Comparison of ENCODE assay signal across 12 cellular contexts in the genomic region with DNA sequence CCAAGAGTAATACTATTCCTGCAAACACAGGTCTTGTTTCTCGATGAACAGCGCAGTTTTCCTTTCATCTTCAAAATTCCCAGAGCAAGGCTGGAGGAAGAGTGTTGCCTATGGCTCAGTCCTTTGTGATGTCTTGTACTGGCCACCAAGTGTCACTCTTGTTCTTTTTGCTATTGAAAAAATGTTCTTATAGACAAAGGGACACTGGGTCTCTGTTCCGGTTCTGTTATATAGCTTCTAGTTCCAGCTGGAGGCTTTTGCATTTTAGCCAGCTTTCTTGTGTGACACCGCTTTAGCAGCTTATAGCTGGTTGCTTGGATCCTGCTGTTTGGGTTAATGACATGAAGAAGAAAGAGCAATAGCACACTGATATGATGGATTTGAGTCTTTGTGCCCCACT.
DNase-seq lines count a peak whose midpoint lies in the region; ATAC-seq and TF ChIP-seq lines count a peak whose summit lies in the region.
"Had no signal": no experiment of that assay in that cellular context is flagged by ENCODE, and none has a peak within 500 bp of the region (broad histone marks: within the 10 kb centered on the region; RNA-seq: fewer than 3 reads in every experiment).

No MANE protein-coding gene starts in this region.

- DNase-seq in COR-L47 (lab: John Stamatoyannopoulos, UW) (peak; percentile 14), HCT116 (ENCODE audit: low read depth, low spot score) (no peak), GM19238 (ENCODE audit: insufficient read length, low spot score) (no peak), Peyer's patch (no peak), activated gamma-delta T cell (lab: John Stamatoyannopoulos, UW) (no peak)
- DNase-seq: activated T-cell treated with anti-CD3 and anti-CD28 coated beads, Interleukin-2, amount 50 U/mL, for 72 hours; erythroblast; GDM1; stimulated activated CD4-positive, alpha-beta T cell treated with anti-CD3 and anti-CD28 coated beads, Interleukin-4, amount 100 ng/mL, for 24 hours had no signal

- H3K9ac ChIP-seq in HCT116 (ENCODE audit: low read length) = no peak overlapping the region

- POLR2A ChIA-PET in HCT116 (lab: Charles Lee) = no interaction called here

- H3K9me3 ChIP-seq in HCT116 (ENCODE audit: control insufficient read depth in 1 of 2, insufficient read depth in 1 of 2, low read depth in 1 of 2, low read length in 2 of 2) (no peaks in the 10 kb centered on the region), Peyer's patch (no peaks in the 10 kb centered on the region)

- intact Hi-C loops in HCT116 (cut with micrococcal nuclease) = loop anchor here (5.0 kb wide), 1 partner anchor 434 kb away; no protein-coding TSS in a partner anchor

- H4K20me1 ChIP-seq in HCT116 (ENCODE audit: insufficient read depth) = no peaks in the 10 kb centered on the region

- H3K79me2 ChIP-seq in HCT116 (ENCODE audit: insufficient read depth, low read length) = no peaks in the 10 kb centered on the region

- no TSS peak for BruUV-seq in HCT116 (replicated peaks; lab: Mats Ljungman, UMichigan)

- H3K9me3 Mint-ChIP-seq in brain (no peaks in the 10 kb centered on the region), nephron (peaks cover 2% of the 10 kb centered on the region)

- H3K27ac Mint-ChIP-seq in brain (peak overlapping the region in 1 of 5 experiments; percentile 22), nephron (no peak overlapping the region)
- H3K27ac Mint-ChIP-seq: activated T-cell treated with anti-CD3 and anti-CD28 coated beads, Interleukin-2, amount 50 U/mL, for 72 hours had no signal

- no peak overlapping the region for H3K4me3 Mint-ChIP-seq in brain
- no peak overlapping the region for H3K4me3 Mint-ChIP-seq in nephron
- H3K4me3 Mint-ChIP-seq: activated T-cell treated with anti-CD3 and anti-CD28 coated beads, Interleukin-2, amount 50 U/mL, for 72 hours had no signal

- H3K27ac ChIP-seq in HCT116 (ENCODE audit: low read depth, low read length) = no peak overlapping the region
- H3K27ac ChIP-seq in Peyer's patch = no peak overlapping the region

- TF ChIP-seq RAD21 in HCT116 (IDR thresholded peaks at IDR 0.05; ENCODE audit: low read depth) = peak; percentile 47

- H3K4me1 Mint-ChIP-seq in brain (peaks cover 12% of the 10 kb centered on the region), nephron (no peaks in the 10 kb centered on the region)

- H3K36me3 Mint-ChIP-seq in brain (no peaks in the 10 kb centered on the region), nephron (ENCODE audit: low read depth) (no peaks in the 10 kb centered on the region)

- H3K4me1 ChIP-seq in HCT116 (ENCODE audit: control insufficient read depth in 1 of 2, insufficient read depth in 2 of 2, low read length in 2 of 2) (no peaks in the 10 kb centered on the region), Peyer's patch (no peaks in the 10 kb centered on the region)

- H3K9me2 ChIP-seq in HCT116 (ENCODE audit: insufficient read depth) = no peaks in the 10 kb centered on the region

- TF ChIP-seq CTCF in HCT116 (IDR thresholded peaks at IDR 0.05 in 2 of 3, conservative IDR thresholded peaks at IDR 0.05 in 1 of 3; ENCODE audit: borderline replicate concordance in 1 of 3, insufficient read depth in 1 of 3, low read depth in 2 of 3, low read length in 2 of 3) (peak; percentile 10 to 42 (median 13); a peak in 2 of 6 replicates), brain (conservative IDR thresholded peaks at IDR 0.05) (peak; percentile 56 to 66), nephron (IDR thresholded peaks at IDR 0.05; ENCODE audit: unreplicated experiment in 3 of 3) (peak; percentile 11 to 50 (median 23)), Peyer's patch (IDR thresholded peaks at IDR 0.05) (no peak)

- H3K4me2 ChIP-seq in HCT116 (ENCODE audit: low read length) = no peak overlapping the region

- CTCF ChIA-PET in HCT116 (lab: Charles Lee) = interaction anchor here (0.8 to 2.7 kb wide), 4 partner anchors 61 to 432 kb away, joined by 3 to 16 read pairs (median 4); no protein-coding TSS in a partner anchor

- TF ChIP-seq POLR2A in HCT116 (IDR thresholded peaks at IDR 0.05; ENCODE audit: borderline replicate concordance, extremely low read depth, insufficient read depth, insufficient read length) (no peak), Peyer's patch (IDR thresholded peaks at IDR 0.05) (no peak)

- ATAC-seq in HCT116 (no peak), GM21447 (IDR thresholded peaks at IDR 0.05; ENCODE audit: unreplicated experiment) (no peak)
- ATAC-seq: activated T-cell treated with anti-CD3 and anti-CD28 coated beads, Interleukin-2, amount 50 U/mL, for 72 hours had no signal

- RAD21 ChIA-PET in HCT116 (lab: Charles Lee; ENCODE audit: low non-redundant PET in 1 of 2, low total read pairs in 2 of 2, uncharacterized antibody in 2 of 2, unreplicated experiment in 2 of 2) = no interaction called here

- peaks cover 11% of the 10 kb centered on the region for H3K27me3 Mint-ChIP-seq in brain
- no peaks in the 10 kb centered on the region for H3K27me3 Mint-ChIP-seq in nephron (ENCODE audit: low read depth)

- H3K4me3 ChIP-seq in HCT116 (replicated peaks in 1 of 2; ENCODE audit: low read depth in 1 of 2, low read length in 2 of 2) (no peak overlapping the region), Peyer's patch (no peak overlapping the region)

- no peaks in the 10 kb centered on the region for H3K36me3 ChIP-seq in HCT116 (ENCODE audit: control insufficient read depth in 1 of 2, insufficient read depth in 2 of 2, low read length in 2 of 2)
- no peaks in the 10 kb centered on the region for H3K36me3 ChIP-seq in Peyer's patch

- H3K27me3 ChIP-seq in HCT116 (ENCODE audit: insufficient read depth, low read length) = peaks cover 5% of the 10 kb centered on the region; the same call in 1 of the 2 replicates
- H3K27me3 ChIP-seq in Peyer's patch = no peaks in the 10 kb centered on the region

- H2AFZ ChIP-seq in HCT116 (ENCODE audit: low read depth, low read length, poor library complexity, severe bottlenecking) = no peak overlapping the region

TF ChIP-seq in HCT116, 20 proteins besides CTCF, POLR2A, EP300 and RAD21:
- TF ChIP-seq, protein P1, sequence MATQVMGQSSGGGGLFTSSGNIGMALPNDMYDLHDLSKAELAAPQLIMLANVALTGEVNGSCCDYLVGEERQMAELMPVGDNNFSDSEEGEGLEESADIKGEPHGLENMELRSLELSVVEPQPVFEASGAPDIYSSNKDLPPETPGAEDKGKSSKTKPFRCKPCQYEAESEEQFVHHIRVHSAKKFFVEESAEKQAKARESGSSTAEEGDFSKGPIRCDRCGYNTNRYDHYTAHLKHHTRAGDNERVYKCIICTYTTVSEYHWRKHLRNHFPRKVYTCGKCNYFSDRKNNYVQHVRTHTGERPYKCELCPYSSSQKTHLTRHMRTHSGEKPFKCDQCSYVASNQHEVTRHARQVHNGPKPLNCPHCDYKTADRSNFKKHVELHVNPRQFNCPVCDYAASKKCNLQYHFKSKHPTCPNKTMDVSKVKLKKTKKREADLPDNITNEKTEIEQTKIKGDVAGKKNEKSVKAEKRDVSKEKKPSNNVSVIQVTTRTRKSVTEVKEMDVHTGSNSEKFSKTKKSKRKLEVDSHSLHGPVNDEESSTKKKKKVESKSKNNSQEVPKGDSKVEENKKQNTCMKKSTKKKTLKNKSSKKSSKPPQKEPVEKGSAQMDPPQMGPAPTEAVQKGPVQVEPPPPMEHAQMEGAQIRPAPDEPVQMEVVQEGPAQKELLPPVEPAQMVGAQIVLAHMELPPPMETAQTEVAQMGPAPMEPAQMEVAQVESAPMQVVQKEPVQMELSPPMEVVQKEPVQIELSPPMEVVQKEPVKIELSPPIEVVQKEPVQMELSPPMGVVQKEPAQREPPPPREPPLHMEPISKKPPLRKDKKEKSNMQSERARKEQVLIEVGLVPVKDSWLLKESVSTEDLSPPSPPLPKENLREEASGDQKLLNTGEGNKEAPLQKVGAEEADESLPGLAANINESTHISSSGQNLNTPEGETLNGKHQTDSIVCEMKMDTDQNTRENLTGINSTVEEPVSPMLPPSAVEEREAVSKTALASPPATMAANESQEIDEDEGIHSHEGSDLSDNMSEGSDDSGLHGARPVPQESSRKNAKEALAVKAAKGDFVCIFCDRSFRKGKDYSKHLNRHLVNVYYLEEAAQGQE (IDR thresholded peaks at IDR 0.05; ENCODE audit: low read depth) = no peak
- TF ChIP-seq, protein P2, sequence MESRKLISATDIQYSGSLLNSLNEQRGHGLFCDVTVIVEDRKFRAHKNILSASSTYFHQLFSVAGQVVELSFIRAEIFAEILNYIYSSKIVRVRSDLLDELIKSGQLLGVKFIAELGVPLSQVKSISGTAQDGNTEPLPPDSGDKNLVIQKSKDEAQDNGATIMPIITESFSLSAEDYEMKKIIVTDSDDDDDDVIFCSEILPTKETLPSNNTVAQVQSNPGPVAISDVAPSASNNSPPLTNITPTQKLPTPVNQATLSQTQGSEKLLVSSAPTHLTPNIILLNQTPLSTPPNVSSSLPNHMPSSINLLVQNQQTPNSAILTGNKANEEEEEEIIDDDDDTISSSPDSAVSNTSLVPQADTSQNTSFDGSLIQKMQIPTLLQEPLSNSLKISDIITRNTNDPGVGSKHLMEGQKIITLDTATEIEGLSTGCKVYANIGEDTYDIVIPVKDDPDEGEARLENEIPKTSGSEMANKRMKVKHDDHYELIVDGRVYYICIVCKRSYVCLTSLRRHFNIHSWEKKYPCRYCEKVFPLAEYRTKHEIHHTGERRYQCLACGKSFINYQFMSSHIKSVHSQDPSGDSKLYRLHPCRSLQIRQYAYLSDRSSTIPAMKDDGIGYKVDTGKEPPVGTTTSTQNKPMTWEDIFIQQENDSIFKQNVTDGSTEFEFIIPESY (IDR thresholded peaks at IDR 0.05; ENCODE audit: extremely low read depth, insufficient replicate concordance, low read length) = no peak
- TF ChIP-seq CBX3 (IDR thresholded peaks at IDR 0.05; ENCODE audit: low read depth) (no peak), POLR2AphosphoS5 (IDR thresholded peaks at IDR 0.05; ENCODE audit: low read depth, low read length) (no peak), JUND (IDR thresholded peaks at IDR 0.05) (no peak), EZH2phosphoT487 (IDR thresholded peaks at IDR 0.05; ENCODE audit: borderline replicate concordance) (no peak), ZNF274 (IDR thresholded peaks at IDR 0.05; ENCODE audit: low read depth, low read length) (no peak), TCF7L2 (IDR thresholded peaks at IDR 0.05; ENCODE audit: borderline replicate concordance, extremely low read depth, insufficient read depth, insufficient read length) (no peak), ZFX (IDR thresholded peaks at IDR 0.05) (no peak), EGR1 (IDR thresholded peaks at IDR 0.05; ENCODE audit: low read depth) (no peak), YY1 (IDR thresholded peaks at IDR 0.05; ENCODE audit: extremely low read depth, insufficient replicate concordance, low read depth, low read length) (no peak)

Comparison
In these comparisons a context has a peak if more than half of its experiments do, and no peak if none do; other contexts are left out.
1. CTCF ChIP-seq: peak in HCT116 (3 of 3), brain (2 of 2) and nephron (3 of 3); none in Peyer's patch (0 of 6).